ENCODE assay signal across 18 cellular contexts in genomic region chr13:99869830-99870229, GRCh38.
A peak's percentile ranks its signal among the peaks of the same experiment; 100 is the strongest.
DNase-seq lines count a peak whose midpoint lies in the region; ATAC-seq, FAIRE-seq and TF ChIP-seq lines count a peak whose summit lies in the region.
"Had no signal": no experiment of that assay in that cellular context is flagged by ENCODE, and none has a peak within 500 bp of the region (broad histone marks: within the 10 kb centered on the region; RNA-seq: fewer than 3 reads in every experiment).

No MANE protein-coding gene starts in this region.

- FAIRE-seq in TTC549 (lab: Jason Lieb, UNC) (peak; percentile 51), frontal cortex (lab: Jason Lieb, UNC) (peak; percentile 8)
- FAIRE-seq: GM12892 had no signal

- no peaks in the 10 kb centered on the region for H3K4me1 Mint-ChIP-seq in activated T-cell treated with anti-CD3 and anti-CD28 coated beads, Interleukin-2, amount 50 U/mL, for 72 hours (ENCODE audit: low read depth)
- H3K4me1 Mint-ChIP-seq: CD4-positive, CD25-positive, alpha-beta regulatory T cell had no signal

- peak overlapping the region; percentile 79 for H3K27ac ChIP-seq in 22Rv1
- no peak overlapping the region for H3K27ac ChIP-seq in HEK293 (ENCODE audit: extremely low read depth, low read depth, low read length)
- H3K27ac ChIP-seq: BLaER1, C4-2B had no signal

- H3K4me3 Mint-ChIP-seq in activated T-cell treated with anti-CD3 and anti-CD28 coated beads, Interleukin-2, amount 50 U/mL, for 72 hours, result no peak overlapping the region
- H3K4me3 Mint-ChIP-seq: B cell; CD4-positive, CD25-positive, alpha-beta regulatory T cell; CD8-positive, alpha-beta T cell; GM23338 had no signal

- no peak for ATAC-seq in activated T-cell treated with anti-CD3 and anti-CD28 coated beads, Interleukin-2, amount 50 U/mL, for 72 hours (replicated peaks in 1 of 2)
- ATAC-seq in HG03045 (IDR thresholded peaks at IDR 0.05; ENCODE audit: unreplicated experiment), result no peak
- no peak for ATAC-seq in HG02763 (IDR thresholded peaks at IDR 0.05; ENCODE audit: unreplicated experiment)
- ATAC-seq in GM19467 (IDR thresholded peaks at IDR 0.05; ENCODE audit: unreplicated experiment), result no peak
- ATAC-seq: CD8-positive, alpha-beta T cell had no signal

- no peaks in the 10 kb centered on the region for H3K27me3 Mint-ChIP-seq in activated T-cell treated with anti-CD3 and anti-CD28 coated beads, Interleukin-2, amount 50 U/mL, for 72 hours (ENCODE audit: low read depth)
- H3K27me3 Mint-ChIP-seq: B cell; CD4-positive, CD25-positive, alpha-beta regulatory T cell had no signal

- no peaks in the 10 kb centered on the region for H3K9me3 Mint-ChIP-seq in activated T-cell treated with anti-CD3 and anti-CD28 coated beads, Interleukin-2, amount 50 U/mL, for 72 hours
- H3K9me3 Mint-ChIP-seq: CD8-positive, alpha-beta T cell; GM23338 had no signal

- H3K36me3 Mint-ChIP-seq in activated T-cell treated with anti-CD3 and anti-CD28 coated beads, Interleukin-2, amount 50 U/mL, for 72 hours (ENCODE audit: insufficient read depth in 2 of 2), result no peaks in the 10 kb centered on the region

- DNase-seq in frontal cortex (ENCODE audit: low spot score in 2 of 2), result no peak
- no peak for DNase-seq in activated T-cell treated with anti-CD3 and anti-CD28 coated beads, Interleukin-2, amount 50 U/mL, for 72 hours
- DNase-seq: Caco-2; CD4-positive, CD25-positive, alpha-beta regulatory T cell; CD8-positive, alpha-beta T cell; DND-41 had no signal

- no peak overlapping the region for H3K27ac Mint-ChIP-seq in activated T-cell treated with anti-CD3 and anti-CD28 coated beads, Interleukin-2, amount 50 U/mL, for 72 hours
- H3K27ac Mint-ChIP-seq: B cell; CD4-positive, CD25-positive, alpha-beta regulatory T cell; CD8-positive, alpha-beta T cell had no signal

- POLR2A ChIA-PET in HEK293 (lab: Yijun Ruan, JAX), result no interaction called here

- H3K4me1 ChIP-seq in HEK293 (ENCODE audit: control insufficient read depth, insufficient read depth, low read length), result peaks cover 20% of the 10 kb centered on the region

- H3K9me3 ChIP-seq in HEK293 (ENCODE audit: control insufficient read depth, insufficient read depth, low read depth, low read length), result no peaks in the 10 kb centered on the region
- H3K9me3 ChIP-seq: BLaER1, Caco-2, HAP-1 had no signal

- H3K36me3 ChIP-seq in HEK293 (ENCODE audit: control insufficient read depth in 2 of 2, insufficient read depth in 1 of 2, low read length in 2 of 2), result no peaks in the 10 kb centered on the region
- H3K36me3 ChIP-seq: BLaER1, HAP-1 had no signal

- TF ChIP-seq CTCF in 22Rv1 (IDR thresholded peaks at IDR 0.05) (no peak), HEK293 (tag by site-specific recombination; IDR thresholded peaks at IDR 0.05) (no peak)

- CTCF ChIA-PET in HEK293 (lab: Yijun Ruan, JAX), result no interaction called here

- no peak overlapping the region for H3K4me3 ChIP-seq in HEK293 (ENCODE audit: low read depth, low read length)
- H3K4me3 ChIP-seq: BLaER1, GM23338, HAP-1 had no signal

TF ChIP-seq in HEK293, 187 proteins besides CTCF, POLR2A, EP300 and RAD21 (continues in another document):
- TF ChIP-seq FEZF1 (tag by site-specific recombination; IDR thresholded peaks at IDR 0.05) (peak; percentile 75), WT1 (tag by site-specific recombination; IDR thresholded peaks at IDR 0.05) (peak; percentile 28; the same call in 1 of the 2 replicates), ZNF791 (tag by site-specific recombination; IDR thresholded peaks at IDR 0.05) (no peak), HIC1 (tag by site-specific recombination; IDR thresholded peaks at IDR 0.05) (0 out of 2 replicates have a peak, but pooled peaks have one; percentile 14), ZNF18 (tag by site-specific recombination; IDR thresholded peaks at IDR 0.05) (0 out of 2 replicates have a peak, but pooled peaks have one; percentile 19), ZNF248 (tag by site-specific recombination; IDR thresholded peaks at IDR 0.05) (no peak), ZNF843 (tag by site-specific recombination; IDR thresholded peaks at IDR 0.05) (peak; percentile 65; the same call in 1 of the 2 replicates), ZNF2 (tag by site-specific recombination; IDR thresholded peaks at IDR 0.05) (no peak), SP3 (tag by site-specific recombination; IDR thresholded peaks at IDR 0.05) (no peak), PRDM6 (tag by site-specific recombination; IDR thresholded peaks at IDR 0.05) (peak; percentile 81), ZEB2 (tag by site-specific recombination; IDR thresholded peaks at IDR 0.05) (no peak), ZNF155 (tag by site-specific recombination; IDR thresholded peaks at IDR 0.05) (no peak), ZBTB21 (tag by site-specific recombination; IDR thresholded peaks at IDR 0.05) (no peak), ZNF830 (tag by site-specific recombination; IDR thresholded peaks at IDR 0.05; ENCODE audit: low read depth) (no peak), ZBTB26 (tag by site-specific recombination; optimal IDR thresholded peaks at IDR 0.05) (no peak), ZNF366 (tag by site-specific recombination; conservative IDR thresholded peaks at IDR 0.05) (0 out of 2 replicates have a peak, but pooled peaks have one; percentile 17), GFI1B (tag by site-specific recombination; IDR thresholded peaks at IDR 0.05) (no peak), ZNF544 (tag by site-specific recombination; IDR thresholded peaks at IDR 0.05) (no peak), RBAK (tag by site-specific recombination; IDR thresholded peaks at IDR 0.05) (no peak), BCL6B (tag by site-specific recombination; IDR thresholded peaks at IDR 0.05) (peak; percentile 43; the same call in 1 of the 2 replicates), MYNN (tag by site-specific recombination; IDR thresholded peaks at IDR 0.05; ENCODE audit: borderline replicate concordance) (no peak), ZNF350 (tag by site-specific recombination; IDR thresholded peaks at IDR 0.05) (no peak)
